In the genomic region with DNA sequence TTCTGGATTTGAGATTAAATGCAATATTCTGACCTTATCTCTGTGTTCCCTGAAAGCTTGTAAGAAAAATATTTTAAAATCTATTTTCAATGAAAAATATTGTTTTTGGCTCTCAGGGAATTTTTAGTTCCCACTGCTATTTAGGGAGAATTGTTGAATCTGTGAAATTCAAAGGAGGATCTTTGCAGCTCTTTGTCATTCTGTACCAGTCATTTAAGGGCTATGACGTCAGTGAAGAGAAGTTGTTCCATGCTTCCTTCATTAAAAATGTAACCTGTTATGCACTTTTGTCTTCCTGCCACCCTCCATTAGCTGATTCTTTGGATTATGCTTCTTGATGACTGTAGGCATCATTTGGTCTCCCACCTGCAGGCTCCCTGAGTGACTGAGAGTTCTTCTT, we compare ENCODE assay signal across 2 cellular contexts.
TF ChIP-seq lines count a peak whose summit lies in the region.

No MANE protein-coding gene starts in this region.

TF ChIP-seq in A549, 52 proteins besides CTCF, POLR2A, EP300 and RAD21 (continued from another document):
- TF ChIP-seq, protein P1, sequence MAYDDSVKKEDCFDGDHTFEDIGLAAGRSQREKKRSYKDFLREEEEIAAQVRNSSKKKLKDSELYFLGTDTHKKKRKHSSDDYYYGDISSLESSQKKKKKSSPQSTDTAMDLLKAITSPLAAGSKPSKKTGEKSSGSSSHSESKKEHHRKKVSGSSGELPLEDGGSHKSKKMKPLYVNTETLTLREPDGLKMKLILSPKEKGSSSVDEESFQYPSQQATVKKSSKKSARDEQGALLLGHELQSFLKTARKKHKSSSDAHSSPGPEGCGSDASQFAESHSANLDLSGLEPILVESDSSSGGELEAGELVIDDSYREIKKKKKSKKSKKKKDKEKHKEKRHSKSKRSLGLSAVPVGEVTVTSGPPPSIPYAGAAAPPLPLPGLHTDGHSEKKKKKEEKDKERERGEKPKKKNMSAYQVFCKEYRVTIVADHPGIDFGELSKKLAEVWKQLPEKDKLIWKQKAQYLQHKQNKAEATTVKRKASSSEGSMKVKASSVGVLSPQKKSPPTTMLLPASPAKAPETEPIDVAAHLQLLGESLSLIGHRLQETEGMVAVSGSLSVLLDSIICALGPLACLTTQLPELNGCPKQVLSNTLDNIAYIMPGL (CRISPR knock-in tag; IDR thresholded peaks at IDR 0.05; ENCODE audit: borderline replicate concordance), result no peak
- TF ChIP-seq, protein P2, sequence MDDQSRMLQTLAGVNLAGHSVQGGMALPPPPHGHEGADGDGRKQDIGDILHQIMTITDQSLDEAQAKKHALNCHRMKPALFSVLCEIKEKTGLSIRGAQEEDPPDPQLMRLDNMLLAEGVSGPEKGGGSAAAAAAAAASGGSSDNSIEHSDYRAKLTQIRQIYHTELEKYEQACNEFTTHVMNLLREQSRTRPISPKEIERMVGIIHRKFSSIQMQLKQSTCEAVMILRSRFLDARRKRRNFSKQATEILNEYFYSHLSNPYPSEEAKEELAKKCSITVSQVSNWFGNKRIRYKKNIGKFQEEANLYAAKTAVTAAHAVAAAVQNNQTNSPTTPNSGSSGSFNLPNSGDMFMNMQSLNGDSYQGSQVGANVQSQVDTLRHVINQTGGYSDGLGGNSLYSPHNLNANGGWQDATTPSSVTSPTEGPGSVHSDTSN (IDR thresholded peaks at IDR 0.05), result no peak
- TF ChIP-seq TFCP2L1 (CRISPR knock-in tag; IDR thresholded peaks at IDR 0.05) (no peak), CBX2 (IDR thresholded peaks at IDR 0.05; ENCODE audit: borderline replicate concordance, low read depth) (no peak), NPAS2 (CRISPR knock-in tag; IDR thresholded peaks at IDR 0.05; ENCODE audit: borderline replicate concordance) (no peak), HOXB13 (CRISPR knock-in tag; IDR thresholded peaks at IDR 0.05; ENCODE audit: low read depth) (no peak), SREBF2 (IDR thresholded peaks at IDR 0.05) (no peak), BHLHE40 (IDR thresholded peaks at IDR 0.05; ENCODE audit: low read depth, low read length) (no peak), CHD4 (IDR thresholded peaks at IDR 0.05; ENCODE audit: borderline replicate concordance) (no peak), MAZ (IDR thresholded peaks at IDR 0.05; ENCODE audit: borderline replicate concordance, low read depth, low read length) (no peak), MAFK (IDR thresholded peaks at IDR 0.05; ENCODE audit: partially characterized antibody) (no peak), HOXB5 (CRISPR knock-in tag; IDR thresholded peaks at IDR 0.05) (no peak), CBX8 (IDR thresholded peaks at IDR 0.05) (no peak), ZSCAN20 (CRISPR knock-in tag; IDR thresholded peaks at IDR 0.05) (no peak), TP53 (CRISPR knock-in tag; IDR thresholded peaks at IDR 0.05) (no peak), HOXA7 (CRISPR knock-in tag; IDR thresholded peaks at IDR 0.05) (no peak)
- TF ChIP-seq, protein P3, sequence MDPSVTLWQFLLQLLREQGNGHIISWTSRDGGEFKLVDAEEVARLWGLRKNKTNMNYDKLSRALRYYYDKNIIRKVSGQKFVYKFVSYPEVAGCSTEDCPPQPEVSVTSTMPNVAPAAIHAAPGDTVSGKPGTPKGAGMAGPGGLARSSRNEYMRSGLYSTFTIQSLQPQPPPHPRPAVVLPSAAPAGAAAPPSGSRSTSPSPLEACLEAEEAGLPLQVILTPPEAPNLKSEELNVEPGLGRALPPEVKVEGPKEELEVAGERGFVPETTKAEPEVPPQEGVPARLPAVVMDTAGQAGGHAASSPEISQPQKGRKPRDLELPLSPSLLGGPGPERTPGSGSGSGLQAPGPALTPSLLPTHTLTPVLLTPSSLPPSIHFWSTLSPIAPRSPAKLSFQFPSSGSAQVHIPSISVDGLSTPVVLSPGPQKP (IDR thresholded peaks at IDR 0.05; ENCODE audit: low read depth, low read length), result no peak
TF ChIP-seq in A549: peak in this region for 0.

TF ChIP-seq in IMR-90, 13 proteins besides CTCF, POLR2A, EP300 and RAD21 (continued from another document):
- TF ChIP-seq, protein P3 (IDR thresholded peaks at IDR 0.05; ENCODE audit: borderline replicate concordance, low read depth, low read length), result no peak
- TF ChIP-seq BHLHE40 (IDR thresholded peaks at IDR 0.05; ENCODE audit: low read depth, low read length) (no peak), MAZ (IDR thresholded peaks at IDR 0.05; ENCODE audit: borderline replicate concordance, low read depth, low read length) (no peak)
- TF ChIP-seq, protein P4, sequence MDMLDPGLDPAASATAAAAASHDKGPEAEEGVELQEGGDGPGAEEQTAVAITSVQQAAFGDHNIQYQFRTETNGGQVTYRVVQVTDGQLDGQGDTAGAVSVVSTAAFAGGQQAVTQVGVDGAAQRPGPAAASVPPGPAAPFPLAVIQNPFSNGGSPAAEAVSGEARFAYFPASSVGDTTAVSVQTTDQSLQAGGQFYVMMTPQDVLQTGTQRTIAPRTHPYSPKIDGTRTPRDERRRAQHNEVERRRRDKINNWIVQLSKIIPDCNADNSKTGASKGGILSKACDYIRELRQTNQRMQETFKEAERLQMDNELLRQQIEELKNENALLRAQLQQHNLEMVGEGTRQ (IDR thresholded peaks at IDR 0.05; ENCODE audit: low read depth, low read length), result no peak
